1 cellular context compared by ENCODE assay signal in genomic region chr16:49528035-49528434, GRCh38.
TF ChIP-seq lines count a peak whose summit lies in the region.

No MANE protein-coding gene starts in this region.

TF ChIP-seq in GM23338, 12 proteins besides CTCF, POLR2A, EP300 and RAD21 (continued from another document):
- no peak for TF ChIP-seq ZNF462 (CRISPR knock-in tag; IDR thresholded peaks at IDR 0.05)
- no peak for TF ChIP-seq ZNF331 (CRISPR knock-in tag; IDR thresholded peaks at IDR 0.05; ENCODE audit: low read depth)
- no peak for TF ChIP-seq JUNB (IDR thresholded peaks at IDR 0.05; ENCODE audit: unreplicated experiment)
- no peak for TF ChIP-seq POLR2AphosphoS5 (IDR thresholded peaks at IDR 0.05; ENCODE audit: low read depth)
